ENCODE assay signal across 9 cellular contexts in genomic region chr12:124500232-124501079, GRCh38.
DNase-seq lines count a peak whose midpoint lies in the region; ATAC-seq and TF ChIP-seq lines count a peak whose summit lies in the region.
"Had no signal": no experiment of that assay in that cellular context is flagged by ENCODE, and none has a peak within 500 bp of the region (broad histone marks: within the 10 kb centered on the region; RNA-seq: fewer than 3 reads in every experiment).

No MANE protein-coding gene starts in this region.

- H4K20me1 ChIP-seq in PC-3 (ENCODE audit: low read length): peaks cover 21% of the 10 kb centered on the region; the same call in 1 of the 2 replicates

- no peaks in the 10 kb centered on the region for H3F3A ChIP-seq in PC-3 (ENCODE audit: low read length, unreplicated experiment)

- H3K4me2 ChIP-seq in PC-3 (ENCODE audit: low read length): no peak overlapping the region

- no peaks in the 10 kb centered on the region for H3K9me2 ChIP-seq in PC-3 (replicated peaks; ENCODE audit: low read length)

- POLR2A ChIA-PET in PC-3 (lab: Charles Lee; ENCODE audit: unreplicated experiment): no interaction called here

- peaks cover 6% of the 10 kb centered on the region for H3K36me3 Mint-ChIP-seq in nephron progenitor cell (ENCODE audit: low read depth)

- DNase-seq in AG08396 (ENCODE audit: low spot score) (peak; percentile 69), PC-3 (peak; percentile 23), epithelial cell of proximal tubule (ENCODE audit: low read depth) (peak; percentile 29), nephron progenitor cell (peak; percentile 70), RKO (ENCODE audit: low spot score) (no peak), vagina (ENCODE audit: extremely low spot score in 2 of 2) (no peak)
- no peak for DNase-seq in stimulated activated naive CD4-positive, alpha-beta T cell treated with Interleukin-2 at 50 U/mL for 16 hours (lab: John Stamatoyannopoulos, UW)
- DNase-seq: OCI-M1 had no signal

- ATAC-seq in PC-3 (peak; percentile 40), GM18909 (IDR thresholded peaks at IDR 0.05; ENCODE audit: poor library complexity, unreplicated experiment) (no peak)

- no peaks in the 10 kb centered on the region for H3K36me3 ChIP-seq in PC-3 (ENCODE audit: low read depth, low read length)
- no peaks in the 10 kb centered on the region for H3K36me3 ChIP-seq in vagina

- H3K4me3 ChIP-seq in PC-3 (ENCODE audit: low read length) (no peak overlapping the region), epithelial cell of proximal tubule (ENCODE audit: low read depth, low read length) (no peak overlapping the region), vagina (no peak overlapping the region)

- peaks cover 46% of the 10 kb centered on the region for H3K79me2 ChIP-seq in PC-3 (ENCODE audit: low read length)

- no TSS peak for BruUV-seq in PC-3 (replicated peaks; lab: Mats Ljungman, UMichigan)

- no peak overlapping the region for H3K9ac ChIP-seq in PC-3 (ENCODE audit: low read length)

- H3K4me1 ChIP-seq in PC-3 (ENCODE audit: insufficient read depth, low read length) (no peaks in the 10 kb centered on the region; the same call in 1 of the 2 replicates), vagina (peaks cover 88% of the 10 kb centered on the region)

- H3K27ac Mint-ChIP-seq in nephron progenitor cell: peak overlapping the region; percentile 69

- H3K4me3 Mint-ChIP-seq in nephron progenitor cell: peak overlapping the region; percentile 44

- intact Hi-C loops in PC-3 (cut with micrococcal nuclease) (no loop called here), vagina (cut with DNase I) (no loop called here)

- H2AFZ ChIP-seq in PC-3 (ENCODE audit: low read length): no peak overlapping the region

- H3K9me3 ChIP-seq in PC-3 (ENCODE audit: low read length) (no peaks in the 10 kb centered on the region), vagina (no peaks in the 10 kb centered on the region)

- no peak for TF ChIP-seq CTCF in PC-3 (conservative IDR thresholded peaks at IDR 0.05; ENCODE audit: low read depth, low read length)
- TF ChIP-seq CTCF in epithelial cell of proximal tubule (conservative IDR thresholded peaks at IDR 0.05; ENCODE audit: low read depth, low read length): no peak
- no peak for TF ChIP-seq CTCF in nephron progenitor cell (IDR thresholded peaks at IDR 0.05)
- TF ChIP-seq CTCF in vagina (IDR thresholded peaks at IDR 0.05): no peak

- no peak for TF ChIP-seq POLR2A in vagina (IDR thresholded peaks at IDR 0.05)

- H3K27me3 Mint-ChIP-seq in nephron progenitor cell (ENCODE audit: low read depth, poor library complexity): peaks cover 12% of the 10 kb centered on the region

- no peak overlapping the region for H3K27ac ChIP-seq in PC-3 (ENCODE audit: low read length)
- no peak overlapping the region for H3K27ac ChIP-seq in vagina

- peaks cover 79% of the 10 kb centered on the region for H3K4me1 Mint-ChIP-seq in nephron progenitor cell

- no peaks in the 10 kb centered on the region for H3K9me3 Mint-ChIP-seq in nephron progenitor cell

- CTCF ChIA-PET in PC-3 (lab: Charles Lee): no interaction called here

- no peaks in the 10 kb centered on the region for H3K27me3 ChIP-seq in PC-3 (ENCODE audit: low read length)
- H3K27me3 ChIP-seq in vagina: no peaks in the 10 kb centered on the region

Comparison
In these comparisons a context has a peak if more than half of its experiments do, and no peak if none do; other contexts are left out.
1. DNase-seq: peak in AG08396 (single experiment), PC-3 (single experiment), epithelial cell of proximal tubule (single experiment) and nephron progenitor cell (single experiment); none in RKO (single experiment), vagina (0 of 2) and stimulated activated naive CD4-positive, alpha-beta T cell treated with Interleukin-2 at 50 U/mL for 16 hours (single experiment).